In the genomic region with DNA sequence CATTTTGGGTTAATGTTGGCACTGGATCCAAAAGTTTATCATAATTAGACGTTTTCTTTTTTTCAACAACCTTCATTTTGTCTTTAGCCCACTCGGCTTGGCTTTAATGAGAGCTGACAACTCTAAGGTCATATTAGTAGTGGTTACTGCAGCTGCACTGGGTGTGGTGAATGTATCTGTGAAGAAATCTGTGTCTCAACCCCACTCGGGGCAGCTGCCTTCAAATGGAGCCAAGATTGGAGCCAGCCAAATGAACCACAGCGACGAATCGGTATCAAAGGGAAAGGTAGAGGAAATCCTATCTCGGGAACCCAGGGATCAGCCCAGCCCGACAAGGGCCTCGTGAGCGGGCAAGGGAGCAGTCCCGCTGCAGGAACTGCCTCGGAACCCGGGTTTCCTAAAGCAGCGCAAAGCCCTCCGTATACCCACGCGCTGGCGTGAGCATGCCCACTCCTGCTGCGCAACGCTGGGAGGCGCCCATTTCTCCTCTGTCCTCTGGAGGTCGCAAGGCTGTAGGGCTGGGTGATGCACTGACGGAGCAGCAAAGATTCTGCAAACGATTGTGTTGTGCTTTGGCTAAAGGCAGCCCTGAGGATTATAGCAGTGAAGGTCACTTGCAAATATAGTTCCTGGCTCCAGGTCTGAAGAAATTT, we compare ENCODE assay signal across 15 cellular contexts.
DNase-seq lines count a peak whose midpoint lies in the region; ATAC-seq and TF ChIP-seq lines count a peak whose summit lies in the region.
"Had no signal": no experiment of that assay in that cellular context is flagged by ENCODE, and none has a peak within 500 bp of the region (broad histone marks: within the 10 kb centered on the region; RNA-seq: fewer than 3 reads in every experiment).

No MANE protein-coding gene starts in this region.

- H3K9ac ChIP-seq in SK-N-SH: no peak overlapping the region
- no peak overlapping the region for H3K9ac ChIP-seq in neuronal stem cell (ENCODE audit: low read depth, low read length, poor library complexity)
- H3K9ac ChIP-seq: BLaER1 treated with 17β-estradiol and CSF1 and Interleukin-3, amounts not matched to agents 10 nM and 100 nM had no signal

- no peak overlapping the region for H3K27ac Mint-ChIP-seq in WTC11
- no peak overlapping the region for H3K27ac Mint-ChIP-seq in stimulated activated naive CD8-positive, alpha-beta T cell treated with anti-CD3 and anti-CD28 coated beads, Interleukin-15, amount 100 ng/mL, for 72 hours
- H3K27ac Mint-ChIP-seq: CD4-positive, CD25-positive, alpha-beta regulatory T cell; HFFc6 had no signal

- CTCF ChIA-PET in SK-N-SH (lab: Yijun Ruan, JAX): interaction anchor here (1.9 to 3.4 kb wide), 2 partner anchors 13 to 53 kb away, joined by 8 to 12 read pairs; no protein-coding TSS in a partner anchor
- CTCF ChIA-PET in WTC11 (lab: Charles Lee): no interaction called here

- no peak; the same call in 2 of the 3 replicates for ATAC-seq in SK-N-SH treated with all-trans-retinoic acid at 6 μM for 48 hours
- peak; percentile 83 for ATAC-seq in WTC11
- peak; percentile 34 to 57 for ATAC-seq in upper lobe of left lung (ENCODE audit: low FRiP score in 2 of 2)
- no peak for ATAC-seq in stimulated activated naive CD8-positive, alpha-beta T cell treated with anti-CD3 and anti-CD28 coated beads, Interleukin-15, amount 100 ng/mL, for 72 hours

- H4K91ac ChIP-seq in neuronal stem cell (ENCODE audit: low read depth, low read length, poor library complexity): no peak overlapping the region

- H3K27me3 ChIP-seq in SK-N-SH (ENCODE audit: insufficient read depth) (no peaks in the 10 kb centered on the region; the same call in 1 of the 2 replicates), neuronal stem cell (ENCODE audit: control insufficient read depth in 3 of 3, insufficient read depth in 3 of 3, low read depth in 1 of 3, low read length in 3 of 3) (no peaks in the 10 kb centered on the region), upper lobe of left lung (no peaks in the 10 kb centered on the region)
- H3K27me3 ChIP-seq: BLaER1 treated with 17β-estradiol and CSF1 and Interleukin-3, amounts not matched to agents 10 nM and 100 nM had no signal

- TF ChIP-seq POLR2A in upper lobe of left lung (IDR thresholded peaks at IDR 0.05): no peak

- H3K9me2 ChIP-seq in SK-N-SH: no peaks in the 10 kb centered on the region

- 50% methylated on average over 24 of the region's 24 CpGs for WGBS in SK-N-SH (ENCODE audit: low lambda C conversion rate)
- no CpG with 5 or more reads among the region's 24 CpGs for WGBS in neuronal stem cell (ENCODE audit: extremely low coverage in 2 of 2, insufficient read length in 2 of 2, insufficient replicate concordance in 1 of 2), 2 donors
- WGBS in upper lobe of left lung, 2 donors: 84% methylated on average over 22 to 24 of the region's 24 CpGs

- peak; percentile 37 for DNase-seq in SK-N-SH
- DNase-seq in WTC11 (ENCODE audit: low spot score): peak; percentile 22
- DNase-seq in neuronal stem cell (ENCODE audit: low spot score): no peak
- DNase-seq in upper lobe of left lung: peak in 1 of 2 donors; percentile 34
- no peak for DNase-seq in stimulated activated naive CD8-positive, alpha-beta T cell treated with anti-CD3 and anti-CD28 coated beads, Interleukin-15, amount 100 ng/mL, for 72 hours
- DNase-seq in NCI-H345 (lab: John Stamatoyannopoulos, UW): no peak
- no peak for DNase-seq in anterior cingulate cortex (lab: John Stamatoyannopoulos, UW)
- DNase-seq: ACHN; CD4-positive, CD25-positive, alpha-beta regulatory T cell; GF-D8; GOT3; HCEC 1CT; HFFc6 had no signal

- H3K9me3 Mint-ChIP-seq in WTC11: peaks cover 43% of the 10 kb centered on the region
- peaks cover 17 to 21% of the 10 kb centered on the region in 2 donors for H3K9me3 Mint-ChIP-seq in stimulated activated naive CD8-positive, alpha-beta T cell treated with anti-CD3 and anti-CD28 coated beads, Interleukin-15, amount 100 ng/mL, for 72 hours

- no peak overlapping the region; a peak in 1 of 4 replicates for H3K4me3 ChIP-seq in SK-N-SH (ENCODE audit: low read depth in 2 of 2, low read length in 1 of 2)
- no peak overlapping the region for H3K4me3 ChIP-seq in neuronal stem cell (ENCODE audit: low read length in 2 of 2)
- no peak overlapping the region for H3K4me3 ChIP-seq in upper lobe of left lung
- H3K4me3 ChIP-seq: BLaER1 treated with 17β-estradiol and CSF1 and Interleukin-3, amounts not matched to agents 10 nM and 100 nM had no signal

- H2BK120ac ChIP-seq in neuronal stem cell (ENCODE audit: low read depth, low read length): no peak overlapping the region

- no peak overlapping the region for H3K4ac ChIP-seq in neuronal stem cell (ENCODE audit: low read length)

- H2BK12ac ChIP-seq in neuronal stem cell (ENCODE audit: low read length): no peak overlapping the region

- H2BK15ac ChIP-seq in neuronal stem cell (ENCODE audit: low read length): no peak overlapping the region

- H4K8ac ChIP-seq in neuronal stem cell (ENCODE audit: low read depth, low read length): no peak overlapping the region

- H3K14ac ChIP-seq in neuronal stem cell (ENCODE audit: low read length): no peak overlapping the region

- H2AFZ ChIP-seq in SK-N-SH (ENCODE audit: low read depth): no peak overlapping the region
- H2AFZ ChIP-seq in neuronal stem cell (ENCODE audit: low read length): peak overlapping the region; percentile 57

- H3K9me3 ChIP-seq in SK-N-SH: no peaks in the 10 kb centered on the region
- H3K9me3 ChIP-seq in neuronal stem cell (replicated peaks in 1 of 2; ENCODE audit: control insufficient read depth in 2 of 2, insufficient read depth in 1 of 2, low read depth in 1 of 2, low read length in 2 of 2): peaks cover 5 to 10% of the 10 kb centered on the region in 2 donors
- peaks cover 0 to 6% (median 2%) of the 10 kb centered on the region in 4 donors for H3K9me3 ChIP-seq in upper lobe of left lung

- H3K79me1 ChIP-seq in neuronal stem cell (ENCODE audit: low read depth, low read length): no peaks in the 10 kb centered on the region

- H3K23ac ChIP-seq in neuronal stem cell (ENCODE audit: low read depth, low read length, poor library complexity): no peak overlapping the region

- H3K18ac ChIP-seq in neuronal stem cell (ENCODE audit: low read length): peak overlapping the region; percentile 15

- TF ChIP-seq EP300 in SK-N-SH (IDR thresholded peaks at IDR 0.05; ENCODE audit: borderline replicate concordance in 1 of 2, low read depth in 1 of 2, low read length in 1 of 2) (no peak), upper lobe of left lung (IDR thresholded peaks at IDR 0.05) (no peak)

- no peak overlapping the region for H3K27ac ChIP-seq in SK-N-SH (ENCODE audit: low read depth in 2 of 2, low read length in 1 of 2)
- no peak overlapping the region for H3K27ac ChIP-seq in neuronal stem cell (replicated peaks; ENCODE audit: low read length)
- H3K27ac ChIP-seq in upper lobe of left lung: no peak overlapping the region
- H3K27ac ChIP-seq: BLaER1 treated with 17β-estradiol and CSF1 and Interleukin-3, amounts not matched to agents 10 nM and 100 nM had no signal

- H3K27me3 Mint-ChIP-seq in WTC11 (ENCODE audit: low read depth): peaks cover 8% of the 10 kb centered on the region
- H3K27me3 Mint-ChIP-seq in stimulated activated naive CD8-positive, alpha-beta T cell treated with anti-CD3 and anti-CD28 coated beads, Interleukin-15, amount 100 ng/mL, for 72 hours: no peaks in the 10 kb centered on the region
- H3K27me3 Mint-ChIP-seq: CD4-positive, CD25-positive, alpha-beta regulatory T cell had no signal

- H3K4me2 ChIP-seq in SK-N-SH (no peak overlapping the region), neuronal stem cell (ENCODE audit: insufficient read depth, low read length, poor library complexity, severe bottlenecking) (no peak overlapping the region)
- H3K4me2 ChIP-seq: BLaER1 treated with 17β-estradiol and CSF1 and Interleukin-3, amounts not matched to agents 10 nM and 100 nM had no signal

- H2BK5ac ChIP-seq in neuronal stem cell (ENCODE audit: low read length): no peak overlapping the region

- POLR2A ChIA-PET in SK-N-SH (lab: Yijun Ruan, JAX): no interaction called here
- POLR2A ChIA-PET in WTC11 (lab: Charles Lee): no interaction called here

- H3F3A ChIP-seq in SK-N-SH (replicated peaks; ENCODE audit: insufficient read depth): no peaks in the 10 kb centered on the region

- H3K36me3 ChIP-seq in SK-N-SH (replicated peaks in 1 of 2; ENCODE audit: control insufficient read depth in 1 of 2, insufficient read depth in 2 of 2, low read length in 1 of 2): no peaks in the 10 kb centered on the region
- no peaks in the 10 kb centered on the region for H3K36me3 ChIP-seq in neuronal stem cell (replicated peaks in 1 of 2; ENCODE audit: control insufficient read depth in 2 of 2, insufficient read depth in 2 of 2, low read length in 2 of 2)
- no peaks in the 10 kb centered on the region for H3K36me3 ChIP-seq in upper lobe of left lung

- H3K79me2 ChIP-seq in SK-N-SH (ENCODE audit: insufficient read depth): no peaks in the 10 kb centered on the region

- no peak overlapping the region for H2AK5ac ChIP-seq in neuronal stem cell (ENCODE audit: low read depth, low read length)

- H3K4me1 ChIP-seq in SK-N-SH (ENCODE audit: control insufficient read depth in 1 of 2, insufficient read depth in 2 of 2, low read depth in 1 of 2, low read length in 1 of 2): no peaks in the 10 kb centered on the region; a peak in 1 of 4 replicates
- H3K4me1 ChIP-seq in neuronal stem cell (ENCODE audit: control insufficient read depth in 2 of 2, insufficient read depth in 1 of 2, low read depth in 1 of 2, low read length in 2 of 2): peaks cover 0 to 13% of the 10 kb centered on the region in 2 donors
- no peaks in the 10 kb centered on the region for H3K4me1 ChIP-seq in upper lobe of left lung
- H3K4me1 ChIP-seq: BLaER1 treated with 17β-estradiol and CSF1 and Interleukin-3, amounts not matched to agents 10 nM and 100 nM had no signal

- TF ChIP-seq CTCF in SK-N-SH (IDR thresholded peaks at IDR 0.05) (no peak), WTC11 (IDR thresholded peaks at IDR 0.05) (no peak), upper lobe of left lung (IDR thresholded peaks at IDR 0.05) (no peak)

- no peaks in the 10 kb centered on the region for H3K4me1 Mint-ChIP-seq in WTC11
- no peaks in the 10 kb centered on the region for H3K4me1 Mint-ChIP-seq in stimulated activated naive CD8-positive, alpha-beta T cell treated with anti-CD3 and anti-CD28 coated beads, Interleukin-15, amount 100 ng/mL, for 72 hours
- H3K4me1 Mint-ChIP-seq: CD4-positive, CD25-positive, alpha-beta regulatory T cell had no signal

- TF ChIP-seq RAD21 in SK-N-SH (IDR thresholded peaks at IDR 0.05; ENCODE audit: low read length): no peak

- no peak overlapping the region for H3K4me3 Mint-ChIP-seq in WTC11
- no peak overlapping the region for H3K4me3 Mint-ChIP-seq in stimulated activated naive CD8-positive, alpha-beta T cell treated with anti-CD3 and anti-CD28 coated beads, Interleukin-15, amount 100 ng/mL, for 72 hours
- H3K4me3 Mint-ChIP-seq: CD4-positive, CD25-positive, alpha-beta regulatory T cell; HFFc6 had no signal

- peaks cover 35% of the 10 kb centered on the region for H3K36me3 Mint-ChIP-seq in WTC11
- H3K36me3 Mint-ChIP-seq: CD4-positive, CD25-positive, alpha-beta regulatory T cell had no signal

- H4K20me1 ChIP-seq in SK-N-SH (ENCODE audit: insufficient read depth): no peaks in the 10 kb centered on the region
- H4K20me1 ChIP-seq: BLaER1 treated with 17β-estradiol and CSF1 and Interleukin-3, amounts not matched to agents 10 nM and 100 nM had no signal

TF ChIP-seq in SK-N-SH treated with all-trans-retinoic acid at 6 μM for 48 hours, 23 proteins besides CTCF, POLR2A, EP300 and RAD21 (continues in another document):
- no peak for TF ChIP-seq OSR1 (CRISPR knock-in tag; IDR thresholded peaks at IDR 0.05)

Comparison
In these comparisons a context has a peak if more than half of its experiments do, and no peak if none do; other contexts are left out.
1. DNase-seq: peak in SK-N-SH (single experiment) and WTC11 (single experiment); none in neuronal stem cell (single experiment), stimulated activated naive CD8-positive, alpha-beta T cell treated with anti-CD3 and anti-CD28 coated beads, Interleukin-15, amount 100 ng/mL, for 72 hours (0 of 2), NCI-H345 (single experiment) and anterior cingulate cortex (0 of 58).
2. ATAC-seq: peak in WTC11 (single experiment) and upper lobe of left lung (2 of 2); none in SK-N-SH treated with all-trans-retinoic acid at 6 μM for 48 hours (single experiment) and stimulated activated naive CD8-positive, alpha-beta T cell treated with anti-CD3 and anti-CD28 coated beads, Interleukin-15, amount 100 ng/mL, for 72 hours (single experiment).